ENCODE assay signal across 9 cellular contexts in the genomic region with DNA sequence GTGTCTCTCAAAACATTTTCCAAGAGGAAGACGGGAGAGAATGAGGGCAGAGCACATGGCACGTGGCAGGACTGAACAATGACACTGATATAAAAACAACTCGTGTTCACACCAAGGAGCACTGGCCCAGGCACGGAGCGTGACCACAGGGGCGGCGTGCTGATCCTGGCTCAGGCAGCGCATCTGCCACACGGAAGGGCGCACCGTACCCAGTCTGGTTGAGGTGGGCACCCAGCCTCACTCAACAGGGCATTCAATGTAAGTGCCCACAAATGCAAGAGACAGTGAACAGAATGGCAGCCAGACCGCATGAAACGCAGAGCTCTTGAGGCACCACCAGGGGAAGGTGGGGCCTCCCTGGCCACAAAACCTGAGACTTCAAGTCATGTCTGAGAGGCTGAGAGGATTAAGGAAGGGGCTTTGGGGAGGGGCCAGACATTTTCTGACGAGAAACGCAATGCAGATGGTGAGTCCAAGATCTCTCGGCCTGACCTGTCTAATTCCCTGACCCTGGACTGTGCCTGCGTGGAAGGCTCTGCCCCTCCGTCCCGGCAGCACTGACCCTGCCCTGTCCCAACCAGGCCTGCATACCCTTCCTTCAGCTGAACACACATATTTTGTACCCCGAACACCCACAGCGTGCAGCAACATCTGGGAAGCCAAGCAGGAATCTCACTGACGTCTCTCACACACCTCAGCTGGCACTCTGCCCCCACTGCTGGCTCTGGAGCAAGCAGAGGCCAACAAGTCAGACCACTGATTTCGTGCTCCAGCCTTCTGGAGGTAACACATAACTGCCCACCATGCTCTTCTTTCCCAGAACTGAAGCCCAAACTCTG. TPM values are rescaled to one million over a fixed set of nuclear protein-coding genes. Genes with fewer than 3 reads are reported as not detected.
DNase-seq lines count a peak whose midpoint lies in the region; ATAC-seq and TF ChIP-seq lines count a peak whose summit lies in the region.
"Had no signal": no experiment of that assay in that cellular context is flagged by ENCODE, and none has a peak within 500 bp of the region (broad histone marks: within the 10 kb centered on the region; RNA-seq: fewer than 3 reads in every experiment).

No MANE protein-coding gene starts in this region.

- peak overlapping the region; percentile 66 for H4K8ac ChIP-seq in neuronal stem cell (ENCODE audit: low read depth, low read length)

- no peak overlapping the region for H2BK120ac ChIP-seq in neuronal stem cell (ENCODE audit: low read depth, low read length)

- no peak overlapping the region for H3K27ac Mint-ChIP-seq in HFFc6
- H3K27ac Mint-ChIP-seq in activated naive CD8-positive, alpha-beta T cell treated with anti-CD3 and anti-CD28 coated beads, Interleukin-2, amount 10 ng/mL, durations not matched to agents 7 days and 5 days: peak overlapping the region; percentile 50

- TF ChIP-seq CTCF in GM06990 (IDR thresholded peaks at IDR 0.05; ENCODE audit: insufficient read depth, low read length, poor library complexity, severe bottlenecking) (peak; percentile 15), HFFc6 (IDR thresholded peaks at IDR 0.05) (0 out of 2 replicates have a peak, but pooled peaks have one; percentile 15), GM20000 (IDR thresholded peaks at IDR 0.05; ENCODE audit: extremely low read depth, missing control alignments) (no peak)

- no peak overlapping the region for H3K4me3 Mint-ChIP-seq in HFFc6
- H3K4me3 Mint-ChIP-seq in activated naive CD8-positive, alpha-beta T cell treated with anti-CD3 and anti-CD28 coated beads, Interleukin-2, amount 10 ng/mL, durations not matched to agents 7 days and 5 days: peak overlapping the region; percentile 7

- H3K23ac ChIP-seq in neuronal stem cell (ENCODE audit: low read depth, low read length, poor library complexity): peak overlapping the region; percentile 70

- no peak overlapping the region for H4K91ac ChIP-seq in neuronal stem cell (ENCODE audit: low read depth, low read length, poor library complexity)

- H3K4me1 ChIP-seq in neuronal stem cell (ENCODE audit: control insufficient read depth in 2 of 2, insufficient read depth in 1 of 2, low read depth in 1 of 2, low read length in 2 of 2): peaks cover 0 to 28% of the 10 kb centered on the region in 2 donors

- peak overlapping the region; percentile 73 for H2AK5ac ChIP-seq in neuronal stem cell (ENCODE audit: low read depth, low read length)

- peak; percentile 64 for DNase-seq in GM06990 (ENCODE audit: extremely low read depth, insufficient read length)
- no peak for DNase-seq in HFFc6
- no peak for DNase-seq in activated naive CD8-positive, alpha-beta T cell treated with anti-CD3 and anti-CD28 coated beads, Interleukin-2, amount 10 ng/mL, durations not matched to agents 7 days and 5 days
- DNase-seq in neuronal stem cell (ENCODE audit: low spot score): no peak
- no peak for DNase-seq in GM20000 (ENCODE audit: low spot score)
- no peak for DNase-seq in SKM-1 treated with dmso at 0.1 percent for 144 hours (lab: John Stamatoyannopoulos, UW; ENCODE audit: unreplicated experiment)
- DNase-seq: NCI-H1930 had no signal

- H3K14ac ChIP-seq in neuronal stem cell (ENCODE audit: low read length): peak overlapping the region; percentile 90

- no peaks in the 10 kb centered on the region for H3K9me3 Mint-ChIP-seq in HFFc6
- no peaks in the 10 kb centered on the region for H3K9me3 Mint-ChIP-seq in activated naive CD8-positive, alpha-beta T cell treated with anti-CD3 and anti-CD28 coated beads, Interleukin-2, amount 10 ng/mL, durations not matched to agents 7 days and 5 days

- H3K4me1 Mint-ChIP-seq in HFFc6 (ENCODE audit: low read depth): peaks cover 94% of the 10 kb centered on the region
- H3K4me1 Mint-ChIP-seq in activated naive CD8-positive, alpha-beta T cell treated with anti-CD3 and anti-CD28 coated beads, Interleukin-2, amount 10 ng/mL, durations not matched to agents 7 days and 5 days: peaks cover 62% of the 10 kb centered on the region

- H3K9ac ChIP-seq in neuronal stem cell (ENCODE audit: low read depth, low read length, poor library complexity): peak overlapping the region; percentile 10

- H3K4me3 ChIP-seq in GM06990 (replicated peaks; ENCODE audit: low read depth, low read length) (peak overlapping the region; percentile 84), neuronal stem cell (ENCODE audit: low read length in 2 of 2) (no peak overlapping the region)

- peak overlapping the region; percentile 42 for H2BK5ac ChIP-seq in neuronal stem cell (ENCODE audit: low read length)

- peak overlapping the region; percentile 17 for H2BK12ac ChIP-seq in neuronal stem cell (ENCODE audit: low read length)

- H3K27ac ChIP-seq in neuronal stem cell (replicated peaks; ENCODE audit: low read length): no peak overlapping the region
- H3K27ac ChIP-seq: epithelial cell of prostate had no signal

- H3K79me1 ChIP-seq in neuronal stem cell (ENCODE audit: low read depth, low read length): peaks cover 11% of the 10 kb centered on the region

- no peaks in the 10 kb centered on the region for H3K27me3 Mint-ChIP-seq in HFFc6 (ENCODE audit: insufficient read depth)
- H3K27me3 Mint-ChIP-seq in activated naive CD8-positive, alpha-beta T cell treated with anti-CD3 and anti-CD28 coated beads, Interleukin-2, amount 10 ng/mL, durations not matched to agents 7 days and 5 days: no peaks in the 10 kb centered on the region

- H3K36me3 ChIP-seq in GM06990 (ENCODE audit: control insufficient read depth, insufficient read depth, low read length) (peaks cover 10% of the 10 kb centered on the region), neuronal stem cell (replicated peaks in 1 of 2; ENCODE audit: control insufficient read depth in 2 of 2, insufficient read depth in 2 of 2, low read length in 2 of 2) (peaks cover 0 to 3% of the 10 kb centered on the region in 2 donors)

- WGBS in neuronal stem cell (ENCODE audit: extremely low coverage in 2 of 2, insufficient read length in 2 of 2, insufficient replicate concordance in 1 of 2), 2 donors: no CpG with 5 or more reads among the region's 23 CpGs

- H3K27me3 ChIP-seq in GM06990 (replicated peaks; ENCODE audit: control insufficient read depth, insufficient read depth, low read length) (no peaks in the 10 kb centered on the region), neuronal stem cell (ENCODE audit: control insufficient read depth in 3 of 3, insufficient read depth in 3 of 3, low read depth in 1 of 3, low read length in 3 of 3) (no peaks in the 10 kb centered on the region)

- peak overlapping the region; percentile 86 for H2BK15ac ChIP-seq in neuronal stem cell (ENCODE audit: low read length)

- H3K9me3 ChIP-seq in neuronal stem cell (replicated peaks in 1 of 2; ENCODE audit: control insufficient read depth in 2 of 2, insufficient read depth in 1 of 2, low read depth in 1 of 2, low read length in 2 of 2): peaks cover 0 to 4% of the 10 kb centered on the region in 2 donors

- H3K36me3 Mint-ChIP-seq in HFFc6 (ENCODE audit: low read depth): peaks cover 10% of the 10 kb centered on the region
- peaks cover 8% of the 10 kb centered on the region for H3K36me3 Mint-ChIP-seq in activated naive CD8-positive, alpha-beta T cell treated with anti-CD3 and anti-CD28 coated beads, Interleukin-2, amount 10 ng/mL, durations not matched to agents 7 days and 5 days

- no peak overlapping the region for H3K4me2 ChIP-seq in neuronal stem cell (ENCODE audit: insufficient read depth, low read length, poor library complexity, severe bottlenecking)

- H3K18ac ChIP-seq in neuronal stem cell (ENCODE audit: low read length): peak overlapping the region; percentile 80

- peak overlapping the region; percentile 99 for H3K4ac ChIP-seq in neuronal stem cell (ENCODE audit: low read length)

- no peak overlapping the region for H2AFZ ChIP-seq in neuronal stem cell (ENCODE audit: low read length)

- ATAC-seq in activated naive CD8-positive, alpha-beta T cell treated with anti-CD3 and anti-CD28 coated beads, Interleukin-2, amount 10 ng/mL, durations not matched to agents 7 days and 5 days (ENCODE audit: low read depth): no peak
- ATAC-seq in esophagus mucosa: no peak

- POLR2A ChIA-PET in activated naive CD8-positive, alpha-beta T cell treated with anti-CD3 and anti-CD28 coated beads, Interleukin-2, amount 10 ng/mL, durations not matched to agents 7 days and 5 days (lab: Charles Lee): no interaction called here

RNA-seq across cellular contexts. Expression of gene VOPP1, which starts 35.5 kb away (rescaled TPM):
- 100 to 1,000 TPM; 103 to 135 (median 122) TPM for total RNA-seq in HFFc6 (2021; fragmentation: NEBNext Ultra II Directional; extraction: Animal tissue kit (Norgen Biotek cat#: 25700))
- 10 to 100 TPM; 50.0 to 50.1 TPM for total RNA-seq in activated naive CD8-positive, alpha-beta T cell treated with anti-CD3 and anti-CD28 coated beads, Interleukin-2, amount 10 ng/mL, durations not matched to agents 7 days and 5 days
- polyA plus RNA-seq in neuronal stem cell (2013, experiment 1 of 2): 38.1 TPM
- polyA plus RNA-seq in neuronal stem cell (2013, experiment 2 of 2): 37.8 TPM
- total RNA-seq in esophagus mucosa: 11.1 TPM
